In the genomic region with DNA sequence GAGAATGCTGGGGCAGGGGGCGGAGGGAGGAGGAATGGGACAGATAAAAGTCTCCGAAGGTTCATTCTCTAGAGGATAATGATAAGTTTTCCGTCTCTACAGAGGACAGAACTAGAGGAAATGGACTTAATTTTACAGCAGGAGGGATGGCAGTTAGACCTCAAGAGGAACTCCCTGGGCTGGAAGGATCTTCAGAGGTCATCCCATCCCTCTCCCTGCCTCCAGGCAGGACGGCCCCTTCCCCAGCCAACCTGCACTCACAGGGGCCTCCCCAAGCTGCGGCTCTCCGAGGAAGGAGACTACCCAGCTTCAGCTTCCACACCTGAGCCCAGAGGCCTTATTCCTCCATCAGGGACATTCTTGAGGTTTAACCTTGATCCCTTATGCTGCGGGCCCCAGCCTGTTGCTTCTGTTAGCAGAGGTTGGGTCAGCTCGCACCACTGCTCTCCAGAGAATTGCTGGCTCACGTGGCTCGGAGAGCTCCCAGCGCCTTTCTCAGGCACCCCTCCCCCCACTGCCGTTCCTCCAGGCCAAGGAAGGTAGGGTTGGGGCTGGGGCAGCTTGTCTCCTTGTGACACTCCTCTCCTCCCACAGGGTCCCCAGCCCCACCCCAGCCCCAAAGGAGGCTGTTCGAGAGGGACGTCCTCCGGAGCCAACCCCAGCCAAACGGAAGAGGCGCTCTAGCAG, we compare ENCODE assay signal across 12 cellular contexts. TPM values are rescaled to one million over a fixed set of nuclear protein-coding genes. Genes with fewer than 3 reads are reported as not detected.
A peak's percentile ranks its signal among the peaks of the same experiment; 100 is the strongest.
DNase-seq lines count a peak whose midpoint lies in the region; ATAC-seq and TF ChIP-seq lines count a peak whose summit lies in the region.
"Had no signal": no experiment of that assay in that cellular context is flagged by ENCODE, and none has a peak within 500 bp of the region (broad histone marks: within the 10 kb centered on the region; RNA-seq: fewer than 3 reads in every experiment).

No MANE protein-coding gene starts in this region.

- H3K4me2 ChIP-seq in BLaER1, result peak overlapping the region; percentile 77

- H3K27me3 ChIP-seq in BLaER1 (no peaks in the 10 kb centered on the region), lower lobe of right lung (ENCODE audit: low read depth) (no peaks in the 10 kb centered on the region)

- ATAC-seq in lower lobe of right lung (no peak), HG03378 (IDR thresholded peaks at IDR 0.05; ENCODE audit: unreplicated experiment) (no peak)
- ATAC-seq: activated CD8-positive, alpha-beta T cell treated with anti-CD3 and anti-CD28 coated beads for 36 hours; naive thymus-derived CD4-positive, alpha-beta T cell had no signal

- H3K4me1 ChIP-seq in BLaER1 (peaks cover 44% of the 10 kb centered on the region), lower lobe of right lung (peaks cover 6% of the 10 kb centered on the region)

- H3K9ac ChIP-seq in BLaER1, result peak overlapping the region; percentile 63
- no peak overlapping the region for H3K9ac ChIP-seq in SK-N-MC (ENCODE audit: insufficient read length)

- DNase-seq in SK-N-MC (ENCODE audit: low read depth, low spot score) (no peak), lower lobe of right lung (peak; percentile 40), GOT3 (lab: John Stamatoyannopoulos, UW) (no peak), NCI-H526 treated with DMSO at 0.1 percent for 48 hours (lab: John Stamatoyannopoulos, UW) (no peak)
- DNase-seq: activated CD8-positive, alpha-beta T cell treated with anti-CD3 and anti-CD28 coated beads for 36 hours; AML-193; amygdala; naive thymus-derived CD4-positive, alpha-beta T cell; NCI-H187 treated with DMSO at 0.1 percent for 48 hours had no signal

- H3K27ac ChIP-seq in BLaER1, result peak overlapping the region; percentile 53
- H3K27ac ChIP-seq in SK-N-MC, result peak overlapping the region; percentile 31; the same call in 1 of the 2 replicates
- no peak overlapping the region for H3K27ac ChIP-seq in lower lobe of right lung

- H3K9me3 ChIP-seq in BLaER1 (no peaks in the 10 kb centered on the region), SK-N-MC (ENCODE audit: low read depth, low read length) (no peaks in the 10 kb centered on the region), lower lobe of right lung (no peaks in the 10 kb centered on the region)

- no peak overlapping the region for H3K4me3 ChIP-seq in BLaER1
- no peak overlapping the region for H3K4me3 ChIP-seq in SK-N-MC
- H3K4me3 ChIP-seq in lower lobe of right lung, result no peak overlapping the region

- intact Hi-C loops in lower lobe of right lung (cut with DNase I), result no loop called here

- peaks cover 100% of the 10 kb centered on the region for H4K20me1 ChIP-seq in BLaER1

- TF ChIP-seq CTCF in lower lobe of right lung (IDR thresholded peaks at IDR 0.05), result no peak

- H3K36me3 ChIP-seq in BLaER1 (peaks cover 100% of the 10 kb centered on the region), SK-N-MC (ENCODE audit: insufficient read depth, low read length) (peaks cover 96% of the 10 kb centered on the region), lower lobe of right lung (peaks cover 97% of the 10 kb centered on the region)

RNA-seq across cellular contexts. Expression of a gene that starts 8.5 kb away (rescaled TPM):
- total RNA-seq in lower lobe of right lung, result 196 TPM

RNA-seq across cellular contexts. Expression of a gene that starts 16.1 kb away (rescaled TPM):
- total RNA-seq in lower lobe of right lung, result 659 TPM

RNA-seq across cellular contexts. Expression of a gene that starts 18.8 kb away (rescaled TPM):
- total RNA-seq in lower lobe of right lung, result not detected
- total RNA-seq: T-helper 1 cell treated with Interleukin-12 subunit alpha and Interleukin-12 subunit beta and Interleukin-4 antibody, amounts not matched to agents 30 ng/mL and 1 ng/mL, for 36 hours had no signal

RNA-seq across cellular contexts. Expression of a gene that starts 29.7 kb away (rescaled TPM):
- not detected for total RNA-seq in lower lobe of right lung
- total RNA-seq: activated CD8-positive, alpha-beta T cell treated with anti-CD3 and anti-CD28 coated beads for 36 hours; naive thymus-derived CD4-positive, alpha-beta T cell; T-helper 1 cell treated with Interleukin-12 subunit alpha and Interleukin-12 subunit beta and Interleukin-4 antibody, amounts not matched to agents 30 ng/mL and 1 ng/mL, for 36 hours had no signal

RNA-seq across cellular contexts. Expression of a gene that starts 48.5 kb away (rescaled TPM):
- 26.5 TPM for total RNA-seq in lower lobe of right lung
